In genomic region chr9:124686918-124687317, GRCh38 we compare ENCODE assay signal across 28 cellular contexts.
"Had no signal": no experiment of that assay in that cellular context is flagged by ENCODE, and none has a peak within 500 bp of the region (broad histone marks: within the 10 kb centered on the region; RNA-seq: fewer than 3 reads in every experiment).

No MANE protein-coding gene starts in this region.

- DNase-seq: activated CD4-positive, alpha-beta T cell treated with anti-CD3 and anti-CD28 coated beads for 36 hours; activated CD4-positive, CD25-positive, alpha-beta regulatory T cell; activated CD8-positive, alpha-beta memory T cell treated with anti-CD3 and anti-CD28 coated beads, Interleukin-2, amount 10 ng/mL, durations not matched to agents 7 days and 5 days; activated CD8-positive, alpha-beta T cell treated with anti-CD3 and anti-CD28 coated beads, Interleukin-2, amount 10 ng/mL, durations not matched to agents 7 days and 5 days; activated naive CD8-positive, alpha-beta T cell treated with anti-CD3 and anti-CD28 coated beads, Interleukin-2, amount 50 U/mL, for 24 hours; activated T-cell treated with anti-CD3 and anti-CD28 coated beads, Interleukin-2, amount 50 U/mL, for 48 hours; amygdala; dermis blood vessel endothelial cell; effector CD4-positive, alpha-beta T cell; occipital lobe; right lobe of liver; stimulated activated CD4-positive, alpha-beta T cell treated with anti-CD3 and anti-CD28 coated beads, Interleukin-2, amount 100 ng/mL, for 48 hours; stimulated activated naive CD8-positive, alpha-beta T cell treated with anti-CD3 and anti-CD28 coated beads, Interleukin-15, Interleukin-2, amounts not matched to agents 100 U/mL and 50 U/mL, for 24 hours; SW 1271; T-helper 9 cell; uterus had no signal

- H3K27me3 Mint-ChIP-seq: activated naive CD4-positive, alpha-beta T cell treated with anti-CD3 and anti-CD28 coated beads, Interleukin-2, amount 50 U/mL, for 24 hours; activated naive CD8-positive, alpha-beta T cell treated with anti-CD3 and anti-CD28 coated beads, Interleukin-2, amount 50 U/mL, for 24 hours; type B pancreatic cell had no signal

- H3K4me1 ChIP-seq: parathyroid adenoma, uterus had no signal

- H3K27ac ChIP-seq: hepatocyte, parathyroid adenoma, right lobe of liver, thoracic aorta, uterus had no signal

- H3K4me3 ChIP-seq: hepatocyte, lung, right lobe of liver, thoracic aorta, uterus had no signal

- H3K36me3 ChIP-seq: right lobe of liver, thoracic aorta, uterus had no signal

- H3K9me3 ChIP-seq: right lobe of liver, thoracic aorta, uterus had no signal

- H3K79me2 ChIP-seq: parathyroid adenoma had no signal

- H3K4me2 ChIP-seq: hepatocyte had no signal

- H2AFZ ChIP-seq: hepatocyte, parathyroid adenoma had no signal

- H3K9me3 Mint-ChIP-seq: activated naive CD4-positive, alpha-beta T cell treated with anti-CD3 and anti-CD28 coated beads, Interleukin-2, amount 50 U/mL, for 24 hours; activated naive CD8-positive, alpha-beta T cell treated with anti-CD3 and anti-CD28 coated beads, Interleukin-2, amount 50 U/mL, for 24 hours; activated T-helper 2 cell treated with anti-CD3 and anti-CD28 coated beads, Interferon-gamma antibody, Interleukin-2, Interleukin-4, amounts not matched to agents 10 μg/mL and 5 μg/mL and 100 μg/mL, durations not matched to agents 14 hours and 24 hours and 36 hours; T-helper 1 cell treated with Interleukin-12 subunit alpha and Interleukin-12 subunit beta and Interleukin-4 antibody, amounts not matched to agents 30 μg/mL and 1 μg/mL, for 36 hours; type B pancreatic cell had no signal

- H3K4me3 Mint-ChIP-seq: activated CD4-positive, alpha-beta T cell treated with anti-CD3 and anti-CD28 coated beads for 36 hours; activated CD8-positive, alpha-beta memory T cell treated with anti-CD3 and anti-CD28 coated beads, Interleukin-2, amount 10 ng/mL, durations not matched to agents 7 days and 5 days; activated CD8-positive, alpha-beta T cell treated with anti-CD3 and anti-CD28 coated beads, Interleukin-2, amount 10 ng/mL, durations not matched to agents 7 days and 5 days; activated naive CD4-positive, alpha-beta T cell treated with anti-CD3 and anti-CD28 coated beads, Interleukin-2, amount 50 U/mL, for 24 hours; activated naive CD8-positive, alpha-beta T cell treated with anti-CD3 and anti-CD28 coated beads, Interleukin-2, amount 50 U/mL, for 24 hours; T-helper 1 cell treated with Interleukin-12 subunit alpha and Interleukin-12 subunit beta and Interleukin-4 antibody, amounts not matched to agents 30 μg/mL and 1 μg/mL, for 36 hours; type B pancreatic cell had no signal

- H3K27me3 ChIP-seq: hepatocyte, right lobe of liver, uterus had no signal

- ATAC-seq: activated CD4-positive, alpha-beta T cell treated with anti-CD3 and anti-CD28 coated beads for 36 hours; activated CD8-positive, alpha-beta memory T cell treated with anti-CD3 and anti-CD28 coated beads, Interleukin-2, amount 10 ng/mL, durations not matched to agents 7 days and 5 days; activated CD8-positive, alpha-beta T cell treated with anti-CD3 and anti-CD28 coated beads, Interleukin-2, amount 10 ng/mL, durations not matched to agents 7 days and 5 days; activated naive CD8-positive, alpha-beta T cell treated with anti-CD3 and anti-CD28 coated beads, Interleukin-2, amount 50 U/mL, for 24 hours; right lobe of liver; stimulated activated naive CD8-positive, alpha-beta T cell treated with anti-CD3 and anti-CD28 coated beads, Interleukin-15, Interleukin-2, amounts not matched to agents 100 U/mL and 50 U/mL, for 24 hours had no signal

- H3K36me3 Mint-ChIP-seq: activated CD8-positive, alpha-beta memory T cell treated with anti-CD3 and anti-CD28 coated beads, Interleukin-2, amount 10 ng/mL, durations not matched to agents 7 days and 5 days; activated naive CD4-positive, alpha-beta T cell treated with anti-CD3 and anti-CD28 coated beads, Interleukin-2, amount 50 U/mL, for 24 hours had no signal

- FAIRE-seq: colon, endometrium, frontal cortex, keratinocyte had no signal

- H3K27ac Mint-ChIP-seq: activated CD4-positive, alpha-beta T cell treated with anti-CD3 and anti-CD28 coated beads for 36 hours; activated CD8-positive, alpha-beta memory T cell treated with anti-CD3 and anti-CD28 coated beads, Interleukin-2, amount 10 ng/mL, durations not matched to agents 7 days and 5 days; activated CD8-positive, alpha-beta T cell treated with anti-CD3 and anti-CD28 coated beads, Interleukin-2, amount 10 ng/mL, durations not matched to agents 7 days and 5 days; activated naive CD4-positive, alpha-beta T cell treated with anti-CD3 and anti-CD28 coated beads, Interleukin-2, amount 50 U/mL, for 24 hours; activated naive CD8-positive, alpha-beta T cell treated with anti-CD3 and anti-CD28 coated beads, Interleukin-2, amount 50 U/mL, for 24 hours; activated T-helper 2 cell treated with anti-CD3 and anti-CD28 coated beads, Interferon-gamma antibody, Interleukin-2, Interleukin-4, amounts not matched to agents 10 μg/mL and 5 μg/mL and 100 μg/mL, durations not matched to agents 14 hours and 24 hours and 36 hours; T-helper 1 cell treated with Interleukin-12 subunit alpha and Interleukin-12 subunit beta and Interleukin-4 antibody, amounts not matched to agents 30 μg/mL and 1 μg/mL, for 36 hours; type B pancreatic cell had no signal

- H3K9ac ChIP-seq: parathyroid adenoma had no signal

- H3K4me1 Mint-ChIP-seq: activated CD4-positive, alpha-beta T cell treated with anti-CD3 and anti-CD28 coated beads for 36 hours; activated CD8-positive, alpha-beta memory T cell treated with anti-CD3 and anti-CD28 coated beads, Interleukin-2, amount 10 ng/mL, durations not matched to agents 7 days and 5 days; activated naive CD4-positive, alpha-beta T cell treated with anti-CD3 and anti-CD28 coated beads, Interleukin-2, amount 50 U/mL, for 24 hours; activated naive CD8-positive, alpha-beta T cell treated with anti-CD3 and anti-CD28 coated beads, Interleukin-2, amount 50 U/mL, for 24 hours had no signal
